Comparison of ENCODE assay signal across 19 cellular contexts in genomic region chr7:63073736-63074135, GRCh38.
A peak's percentile ranks its signal among the peaks of the same experiment; 100 is the strongest.
DNase-seq lines count a peak whose midpoint lies in the region; ATAC-seq and TF ChIP-seq lines count a peak whose summit lies in the region.
"Had no signal": no experiment of that assay in that cellular context is flagged by ENCODE, and none has a peak within 500 bp of the region (broad histone marks: within the 10 kb centered on the region; RNA-seq: fewer than 3 reads in every experiment).

No MANE protein-coding gene starts in this region.

- peak; percentile 53 for DNase-seq in activated effector memory CD4-positive, alpha-beta T cell treated with anti-CD3 and anti-CD28 coated beads, Interleukin-2, amount 50 U/mL, for 16 hours
- no peak for DNase-seq in activated effector memory CD4-positive, alpha-beta T cell treated with Interleukin-2 at 50 U/mL for 16 hours
- DNase-seq in coronary artery (ENCODE audit: low spot score) = peak; percentile 56
- peak; percentile 1 for DNase-seq in mucosa of gallbladder (ENCODE audit: low spot score)
- no peak for DNase-seq in HUDEP-2 (lab: John Stamatoyannopoulos, UW; ENCODE audit: unreplicated experiment in 76 of 76)
- no peak for DNase-seq in DMS79 treated with DMSO at 0.1 percent for 48 hours (lab: John Stamatoyannopoulos, UW)
- DNase-seq: Calu3; CD8-positive, alpha-beta T cell; DND-41; EL; GM23248 had no signal

- H3K9ac ChIP-seq in subcutaneous abdominal adipose tissue (ENCODE audit: low read length in 5 of 5) = no peak overlapping the region
- H3K9ac ChIP-seq: BLaER1 treated with 17β-estradiol and CSF1 and Interleukin-3, amounts not matched to agents 10 nM and 100 nM; GM23248 had no signal

- peaks cover 0 to 70% (median 42%) of the 10 kb centered on the region in 5 donors for H3K9me3 ChIP-seq in subcutaneous abdominal adipose tissue (ENCODE audit: control insufficient read depth in 5 of 5, low read length in 5 of 5)
- H3K9me3 ChIP-seq: HAP-1 had no signal

- H3K4me3 ChIP-seq in coronary artery (no peak overlapping the region), subcutaneous abdominal adipose tissue (ENCODE audit: low read depth in 1 of 5, low read length in 5 of 5) (peak overlapping the region in 3 of 5 donors; percentile 4 to 8 (median 4))
- H3K4me3 ChIP-seq: A549; BLaER1 treated with 17β-estradiol and CSF1 and Interleukin-3, amounts not matched to agents 10 nM and 100 nM; GM23248; HAP-1 had no signal

- H3K27ac ChIP-seq in coronary artery (no peak overlapping the region), subcutaneous abdominal adipose tissue (ENCODE audit: low read depth, low read length) (no peak overlapping the region)
- H3K27ac ChIP-seq: 22Rv1; A549; BLaER1 treated with 17β-estradiol and CSF1 and Interleukin-3, amounts not matched to agents 10 nM and 100 nM; GM23248; HL-60 had no signal

- no peaks in the 10 kb centered on the region for H3K4me1 ChIP-seq in subcutaneous abdominal adipose tissue (ENCODE audit: control insufficient read depth in 5 of 5, insufficient read depth in 5 of 5, low read length in 5 of 5)
- H3K4me1 ChIP-seq: A549; BLaER1 treated with 17β-estradiol and CSF1 and Interleukin-3, amounts not matched to agents 10 nM and 100 nM; HAP-1 had no signal

- no peak for ATAC-seq in HG02763 (IDR thresholded peaks at IDR 0.05; ENCODE audit: unreplicated experiment)
- ATAC-seq: A549; CD8-positive, alpha-beta T cell; HepG2 had no signal

- no peak for TF ChIP-seq CTCF in coronary artery (IDR thresholded peaks at IDR 0.05)

- no peaks in the 10 kb centered on the region for H3K27me3 ChIP-seq in subcutaneous abdominal adipose tissue (ENCODE audit: control insufficient read depth in 5 of 5, insufficient read depth in 4 of 5, low read length in 5 of 5)
- H3K27me3 ChIP-seq: BLaER1 treated with 17β-estradiol and CSF1 and Interleukin-3, amounts not matched to agents 10 nM and 100 nM had no signal

- H3K36me3 ChIP-seq in subcutaneous abdominal adipose tissue (ENCODE audit: control insufficient read depth in 5 of 5, insufficient read depth in 5 of 5, low read length in 5 of 5) = no peaks in the 10 kb centered on the region
- H3K36me3 ChIP-seq: BLaER1 treated with 17β-estradiol and CSF1 and Interleukin-3, amounts not matched to agents 10 nM and 100 nM; HAP-1 had no signal

Comparison
In these comparisons a context has a peak if more than half of its experiments do, and no peak if none do; other contexts are left out.
1. DNase-seq: peak in activated effector memory CD4-positive, alpha-beta T cell treated with anti-CD3 and anti-CD28 coated beads, Interleukin-2, amount 50 U/mL, for 16 hours (single experiment), coronary artery (single experiment) and mucosa of gallbladder (single experiment); none in activated effector memory CD4-positive, alpha-beta T cell treated with Interleukin-2 at 50 U/mL for 16 hours (single experiment), HUDEP-2 (0 of 76) and DMS79 treated with DMSO at 0.1 percent for 48 hours (single experiment).